14 cellular contexts compared by ENCODE assay signal in genomic region chr2:206361407-206362045, GRCh38.
A peak's percentile ranks its signal among the peaks of the same experiment; 100 is the strongest.
DNase-seq lines count a peak whose midpoint lies in the region; ATAC-seq and TF ChIP-seq lines count a peak whose summit lies in the region.
"Had no signal": no experiment of that assay in that cellular context is flagged by ENCODE, and none has a peak within 500 bp of the region (broad histone marks: within the 10 kb centered on the region; RNA-seq: fewer than 3 reads in every experiment).

No MANE protein-coding gene starts in this region.

- ATAC-seq in GM18867 (IDR thresholded peaks at IDR 0.05; ENCODE audit: unreplicated experiment) (peak; percentile 91), HG02852 (IDR thresholded peaks at IDR 0.05; ENCODE audit: unreplicated experiment) (peak; percentile 81), PC-3 (peak; percentile 66)
- ATAC-seq: naive thymus-derived CD4-positive, alpha-beta T cell had no signal

- peak overlapping the region; percentile 39; the same call in 1 of the 2 replicates for H3K27ac ChIP-seq in PC-3 (ENCODE audit: low read length)
- H3K27ac ChIP-seq: cardiac muscle cell, stomach had no signal

- H3K9me3 ChIP-seq in PC-3 (ENCODE audit: low read length), result no peaks in the 10 kb centered on the region
- no peaks in the 10 kb centered on the region for H3K9me3 ChIP-seq in MG63

- TF ChIP-seq CTCF in GM10248 (IDR thresholded peaks at IDR 0.05; ENCODE audit: control extremely low read depth, extremely low read depth, low read depth, missing control alignments) (no peak), PC-3 (conservative IDR thresholded peaks at IDR 0.05; ENCODE audit: low read depth, low read length) (no peak)

- intact Hi-C loops in PC-3 (cut with micrococcal nuclease) (no loop called here), posterior vena cava (cut with DNase I) (no loop called here)

- H3K4me3 ChIP-seq in PC-3 (ENCODE audit: low read length) (no peak overlapping the region), MG63 (no peak overlapping the region)
- H3K4me3 ChIP-seq: cardiac muscle cell, stomach had no signal

- peaks cover 8% of the 10 kb centered on the region; the same call in 1 of the 2 replicates for H3K4me1 ChIP-seq in PC-3 (ENCODE audit: insufficient read depth, low read length)
- H3K4me1 ChIP-seq: stomach had no signal

- H3K4me2 ChIP-seq in PC-3 (ENCODE audit: low read length), result no peak overlapping the region

- no TSS peak for BruUV-seq in PC-3 (replicated peaks; lab: Mats Ljungman, UMichigan)

- H3K9ac ChIP-seq in PC-3 (ENCODE audit: low read length), result no peak overlapping the region

- no peaks in the 10 kb centered on the region for H3F3A ChIP-seq in PC-3 (ENCODE audit: low read length, unreplicated experiment)

- H3K27me3 ChIP-seq in PC-3 (ENCODE audit: low read length) (no peaks in the 10 kb centered on the region), MG63 (no peaks in the 10 kb centered on the region)
- H3K27me3 ChIP-seq: cardiac muscle cell, stomach had no signal

- no peaks in the 10 kb centered on the region for H3K79me2 ChIP-seq in PC-3 (ENCODE audit: low read length)

- H2AFZ ChIP-seq in PC-3 (ENCODE audit: low read length), result no peak overlapping the region

- no peaks in the 10 kb centered on the region for H4K20me1 ChIP-seq in PC-3 (ENCODE audit: low read length)

- DNase-seq in GM10248 (ENCODE audit: extremely low spot score), result peak; percentile 19
- peak; percentile 82 for DNase-seq in PC-3
- DNase-seq in posterior vena cava (ENCODE audit: low spot score), result no peak
- DNase-seq in MG63, result no peak
- DNase-seq in SKM-1 treated with dmso at 0.1 percent for 144 hours (lab: John Stamatoyannopoulos, UW; ENCODE audit: unreplicated experiment), result no peak
- DNase-seq in GM19238 (ENCODE audit: insufficient read length, low spot score), result no peak
- DNase-seq: GOT3; naive thymus-derived CD4-positive, alpha-beta T cell; NCI-H1694; stomach; SW 1271 had no signal

- H3K36me3 ChIP-seq in PC-3 (ENCODE audit: low read depth, low read length), result no peaks in the 10 kb centered on the region
- H3K36me3 ChIP-seq in MG63, result no peaks in the 10 kb centered on the region
- H3K36me3 ChIP-seq: cardiac muscle cell, stomach had no signal

- H3K9me2 ChIP-seq in PC-3 (replicated peaks; ENCODE audit: low read length), result no peaks in the 10 kb centered on the region

- POLR2A ChIA-PET in GM10248 (lab: Yijun Ruan, JAX) (no interaction called here), PC-3 (lab: Charles Lee; ENCODE audit: unreplicated experiment) (no interaction called here)

- CTCF ChIA-PET in GM10248 (lab: Yijun Ruan, JAX), result interaction anchor here (0.9 kb wide), 1 partner anchor 10 kb away, joined by 3 read pairs; no protein-coding TSS in a partner anchor
- CTCF ChIA-PET in PC-3 (lab: Charles Lee), result no interaction called here

Comparison
In these comparisons a context has a peak if more than half of its experiments do, and no peak if none do; other contexts are left out.
1. DNase-seq: peak in GM10248 (single experiment) and PC-3 (single experiment); none in posterior vena cava (single experiment), MG63 (single experiment), SKM-1 treated with dmso at 0.1 percent for 144 hours (single experiment) and GM19238 (single experiment).
2. Peak in every context shown above with its lines, with median percentiles within 50 percentile points of each other: ATAC-seq.